Comparison of ENCODE assay signal across 8 cellular contexts in genomic region chr5:61590473-61590872, GRCh38.
"Had no signal": no experiment of that assay in that cellular context is flagged by ENCODE, and none has a peak within 500 bp of the region (broad histone marks: within the 10 kb centered on the region; RNA-seq: fewer than 3 reads in every experiment).

No MANE protein-coding gene starts in this region.

- H3K4me3 ChIP-seq: K562 had no signal

- ATAC-seq: HepG2, K562 had no signal

- H3K4me3 Mint-ChIP-seq: IgD-negative memory B cell had no signal

- DNase-seq: IMR-90, KBM-7, KG1 had no signal

- H3K27ac ChIP-seq: HL-60, KMS-11 had no signal

- H3K27ac Mint-ChIP-seq: IgD-negative memory B cell had no signal
